In the genomic region with DNA sequence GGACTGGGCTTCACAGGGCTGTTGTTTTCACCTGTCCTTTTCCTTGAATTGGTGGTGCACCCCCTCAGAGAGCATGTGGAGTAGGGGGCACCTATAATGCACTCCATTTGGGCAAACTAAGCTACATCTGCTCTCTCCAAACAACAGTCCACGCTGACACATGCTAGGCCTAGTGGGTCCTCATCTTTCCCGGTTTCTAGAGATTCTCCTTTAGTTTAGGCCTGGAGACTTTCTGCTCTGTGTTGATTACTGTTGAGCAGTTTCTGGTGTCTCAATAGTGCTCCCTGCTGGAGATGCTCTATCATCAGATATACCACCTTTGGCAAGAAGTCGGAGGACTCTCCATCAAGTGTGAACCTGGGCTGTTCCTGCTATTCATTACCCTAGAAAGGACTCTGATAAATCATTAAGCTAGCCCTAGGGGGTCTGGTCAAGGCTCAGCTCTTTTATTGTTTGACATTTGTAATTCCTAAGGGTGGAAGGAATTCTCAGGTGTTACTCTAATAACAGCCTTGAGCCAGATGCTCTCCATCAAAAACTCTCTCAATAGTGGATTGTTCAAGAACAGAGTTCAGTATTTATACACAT, we compare ENCODE assay signal across 8 cellular contexts.
DNase-seq lines count a peak whose midpoint lies in the region; ATAC-seq, FAIRE-seq and TF ChIP-seq lines count a peak whose summit lies in the region.

No MANE protein-coding gene starts in this region.

- no peak overlapping the region for H3K4me2 ChIP-seq in GM12878 (ENCODE audit: control insufficient read depth, insufficient read depth)

- peaks cover 5% of the 10 kb centered on the region for H3K4me1 Mint-ChIP-seq in T-helper 17 cell

- peak overlapping the region; percentile 59 for H3K4me3 Mint-ChIP-seq in T-helper 17 cell

- H3K36me3 Mint-ChIP-seq in T-helper 17 cell (ENCODE audit: low read depth), result peaks cover 2% of the 10 kb centered on the region

- H3K79me2 ChIP-seq in GM12878 (ENCODE audit: control insufficient read depth, insufficient read depth, low read length), result no peaks in the 10 kb centered on the region

- H4K20me1 ChIP-seq in GM12878 (ENCODE audit: control insufficient read depth, insufficient read depth), result no peaks in the 10 kb centered on the region

- peak; percentile 91 for TF ChIP-seq RAD21 in GM12878 (IDR thresholded peaks at IDR 0.05; ENCODE audit: insufficient read depth, low read depth, low read length)

- POLR2A ChIA-PET in GM12878 (lab: Charles Lee), result no interaction called here

- no peaks in the 10 kb centered on the region for H3K9me3 ChIP-seq in T-helper 17 cell (ENCODE audit: control insufficient read depth, low read length, poor library complexity, severe bottlenecking)
- no peaks in the 10 kb centered on the region; the same call in 1 of the 3 replicates for H3K9me3 ChIP-seq in GM12878 (replicated peaks; ENCODE audit: control insufficient read depth, insufficient read depth, low read length)
- no peaks in the 10 kb centered on the region for H3K9me3 ChIP-seq in iPS DF 6.9 (ENCODE audit: control insufficient read depth, insufficient read depth, low read length)

- no peak for TF ChIP-seq POLR2A in GM12878 (IDR thresholded peaks at IDR 0.05; ENCODE audit: low read depth, low read length)

- RAD21 ChIA-PET in GM12878 (lab: Charles Lee; ENCODE audit: unreplicated experiment), result interaction anchor here (0.6 to 4.3 kb wide), 14 partner anchors 9 to 299 kb away, joined by 3 to 77 read pairs (median 4); a partner anchor contains a TSS

- 4% methylated on average over 3 of the region's 3 CpGs for WGBS in GM12878 (ENCODE audit: insufficient coverage, insufficient replicate concordance, low lambda C conversion rate, missing lambda C conversion rate)
- no CpG with 5 or more reads among the region's 3 CpGs for WGBS in iPS DF 6.9 (ENCODE audit: insufficient coverage, insufficient read length)

- no TSS peak for BruUV-seq in GM12878 (replicated peaks; lab: Mats Ljungman, UMichigan)

- no peak for FAIRE-seq in GM12878 (lab: Jason Lieb, UNC)

- H3K27me3 ChIP-seq in GM12878 (replicated peaks in 1 of 2; ENCODE audit: control insufficient read depth in 2 of 2, insufficient read depth in 2 of 2, low read length in 1 of 2), result no peaks in the 10 kb centered on the region
- H3K27me3 ChIP-seq in iPS DF 6.9 (ENCODE audit: control insufficient read depth, insufficient read depth, low read length), result no peaks in the 10 kb centered on the region

- H3K4me3 ChIP-seq in GM12878, result no peak overlapping the region
- no peak overlapping the region for H3K4me3 ChIP-seq in iPS DF 6.9 (ENCODE audit: low read length)

- peak; percentile 68 for DNase-seq in GF-D8 (lab: John Stamatoyannopoulos, UW)
- DNase-seq in KBM-7, result peak; percentile 86
- peak; percentile 11 to 45 (median 21) for DNase-seq in T-helper 17 cell
- DNase-seq in GM12878 (ENCODE audit: low read depth, low spot score), result no peak
- peak; percentile 37 for DNase-seq in iPS DF 6.9 (ENCODE audit: low read depth, low spot score)
- peak; percentile 15 to 46 (median 25) for DNase-seq in stimulated activated CD4-positive, alpha-beta T cell treated with anti-CD3 and anti-CD28 coated beads, Interleukin-1b, Interleukin-23, amount 100 ng/mL, for 24 hours (ENCODE audit: low read depth in 4 of 4, low spot score in 1 of 4)
- no peak for DNase-seq in NCI-H2196 treated with DMSO at 0.1 percent for 48 hours (lab: John Stamatoyannopoulos, UW; ENCODE audit: unreplicated experiment)

- no peak overlapping the region for H3K9ac ChIP-seq in GM12878 (ENCODE audit: control insufficient read depth, insufficient read depth, low read length)

- peak; percentile 82 for ATAC-seq in GM21619 (IDR thresholded peaks at IDR 0.05; ENCODE audit: unreplicated experiment)
- peak; percentile 100 for ATAC-seq in T-helper 17 cell
- peak; percentile 98 for ATAC-seq in GM12878

- SMC1A ChIA-PET in GM12878 (lab: Charles Lee; ENCODE audit: uncharacterized antibody, unreplicated experiment), result interaction anchor here (0.6 to 14.8 kb wide), 25 partner anchors 9 to 331 kb away, joined by 3 to 192 read pairs (median 4); a partner anchor contains a TSS

- H3K4me1 ChIP-seq in GM12878 (ENCODE audit: control insufficient read depth, insufficient read depth, low read length) (no peaks in the 10 kb centered on the region), iPS DF 6.9 (ENCODE audit: control insufficient read depth, insufficient read depth, low read length) (no peaks in the 10 kb centered on the region)

- intact Hi-C loops in GM12878 (cut with micrococcal nuclease; ENCODE audit: unreplicated experiment), result loop anchor here (1.0 to 10.0 kb wide), 4 partner anchors 66 to 289 kb away; no protein-coding TSS in a partner anchor

- peaks cover 19% of the 10 kb centered on the region for H3K27me3 Mint-ChIP-seq in T-helper 17 cell

- in situ Hi-C loops in KBM-7 (cut with MboI; ENCODE audit: low pct_unique_long_range_greater_than_20kb, low sequenced_read_pairs) (no loop called here), GM12878 (cut with MboI) (loop anchor here (5.0 kb wide), 1 partner anchor 66 kb away; a partner anchor contains a TSS)

- H3K27ac Mint-ChIP-seq in T-helper 17 cell, result peak overlapping the region; percentile 69

- no peak for TF ChIP-seq EP300 in GM12878 (IDR thresholded peaks at IDR 0.05; ENCODE audit: borderline replicate concordance in 1 of 2, control insufficient read depth in 1 of 2, low read depth in 2 of 2, low read length in 2 of 2)

- no peaks in the 10 kb centered on the region for H3K36me3 ChIP-seq in GM12878 (ENCODE audit: control insufficient read depth in 2 of 2, insufficient read depth in 2 of 2, low read length in 1 of 2)
- no peaks in the 10 kb centered on the region for H3K36me3 ChIP-seq in iPS DF 6.9 (ENCODE audit: control insufficient read depth, insufficient read depth, low read length)

- no peak overlapping the region for H2AFZ ChIP-seq in GM12878 (ENCODE audit: control insufficient read depth, low read depth, low read length)

- H3K27ac ChIP-seq in GM12878 (ENCODE audit: control insufficient read depth, insufficient read depth) (no peak overlapping the region), iPS DF 6.9 (ENCODE audit: low read length) (no peak overlapping the region)

- TF ChIP-seq CTCF in GM12878 (IDR thresholded peaks at IDR 0.05 in 2 of 3, conservative IDR thresholded peaks at IDR 0.05 in 1 of 3; ENCODE audit: control insufficient read depth in 2 of 3, extremely low read depth in 1 of 3, insufficient read depth in 1 of 3, low read depth in 3 of 3, low read length in 3 of 3), result peak; percentile 57 to 79 (median 58); a peak in 5 of 6 replicates

- CTCF ChIA-PET in GM12878 (lab: Yijun Ruan, JAX), result interaction anchor here (0.7 to 13.4 kb wide), 24 partner anchors 9 to 179 kb away, joined by 3 to 294 read pairs (median 4); a partner anchor contains a TSS

TF ChIP-seq in GM12878, 131 proteins besides CTCF, POLR2A, EP300 and RAD21:
- peak; percentile 85 for TF ChIP-seq SMC3 (IDR thresholded peaks at IDR 0.05; ENCODE audit: borderline replicate concordance, low read length)
- TF ChIP-seq EGR1 (IDR thresholded peaks at IDR 0.05; ENCODE audit: borderline replicate concordance in 1 of 2, low read depth in 2 of 2, low read length in 2 of 2), result no peak

Comparison
In these comparisons a context has a peak if more than half of its experiments do, and no peak if none do; other contexts are left out.
1. DNase-seq: peak in GF-D8 (single experiment), KBM-7 (single experiment), T-helper 17 cell (3 of 3), iPS DF 6.9 (single experiment) and stimulated activated CD4-positive, alpha-beta T cell treated with anti-CD3 and anti-CD28 coated beads, Interleukin-1b, Interleukin-23, amount 100 ng/mL, for 24 hours (4 of 4); none in GM12878 (single experiment) and NCI-H2196 treated with DMSO at 0.1 percent for 48 hours (single experiment).
2. Peak in every context shown above with its lines, with median percentiles within 50 percentile points of each other: ATAC-seq.